ENCODE assay signal across 11 cellular contexts in genomic region chr21:33332143-33332542, GRCh38.
DNase-seq lines count a peak whose midpoint lies in the region; ATAC-seq and TF ChIP-seq lines count a peak whose summit lies in the region.
"Had no signal": no experiment of that assay in that cellular context is flagged by ENCODE, and none has a peak within 500 bp of the region (broad histone marks: within the 10 kb centered on the region; RNA-seq: fewer than 3 reads in every experiment).

No MANE protein-coding gene starts in this region.

- TF ChIP-seq CTCF in neutrophil (IDR thresholded peaks at IDR 0.05) = no peak
- no peak for TF ChIP-seq CTCF in WERI-Rb-1 (IDR thresholded peaks at IDR 0.05; ENCODE audit: low read depth, low read length)

- H3K27ac Mint-ChIP-seq in activated T-cell treated with anti-CD3 and anti-CD28 coated beads, Interleukin-2, amount 50 U/mL, for 24 hours = peak overlapping the region; percentile 10

- no peak for DNase-seq in activated T-cell treated with anti-CD3 and anti-CD28 coated beads, Interleukin-2, amount 50 U/mL, for 24 hours
- DNase-seq in activated T-cell treated with anti-CD3 and anti-CD28 coated beads, Interleukin-2, amount 50 U/mL, for 48 hours = no peak
- DNase-seq in NK-92 treated with Interleukin-12 subunit alpha and Interleukin-12 subunit beta, amount 100 ng/mL, for 24 hours (lab: John Stamatoyannopoulos, UW) = no peak
- DNase-seq in WERI-Rb-1 (no peak), superior temporal gyrus (ENCODE audit: extremely low spot score) (no peak)
- DNase-seq: NCI-H510A treated with DMSO at 0.1 percent for 48 hours had no signal

- H3K27ac ChIP-seq in neutrophil = peak overlapping the region; percentile 7
- no peak overlapping the region for H3K27ac ChIP-seq in WERI-Rb-1
- H3K27ac ChIP-seq: suprapubic skin had no signal

- peaks cover 35% of the 10 kb centered on the region for H3K36me3 Mint-ChIP-seq in activated T-cell treated with anti-CD3 and anti-CD28 coated beads, Interleukin-2, amount 50 U/mL, for 24 hours (ENCODE audit: low read depth)

- H3K4me3 Mint-ChIP-seq in activated T-cell treated with anti-CD3 and anti-CD28 coated beads, Interleukin-2, amount 50 U/mL, for 24 hours = no peak overlapping the region

- H3K4me3 ChIP-seq in neutrophil (ENCODE audit: low read depth in 1 of 2, low read length in 1 of 2) (no peak overlapping the region), WERI-Rb-1 (ENCODE audit: low read depth, low read length) (no peak overlapping the region)
- H3K4me3 ChIP-seq: skin epidermis, suprapubic skin had no signal

- peaks cover 7 to 14% of the 10 kb centered on the region in 2 experiments for H3K4me1 ChIP-seq in neutrophil (ENCODE audit: control insufficient read depth in 1 of 2, insufficient read depth in 1 of 2, low read depth in 1 of 2, low read length in 1 of 2)

- H3K36me3 ChIP-seq in neutrophil = peaks cover 23% of the 10 kb centered on the region
- peaks cover 59% of the 10 kb centered on the region for H3K36me3 ChIP-seq in WERI-Rb-1

- H3K9me3 Mint-ChIP-seq in activated T-cell treated with anti-CD3 and anti-CD28 coated beads, Interleukin-2, amount 50 U/mL, for 24 hours = peaks cover 10% of the 10 kb centered on the region

- ATAC-seq in GM21717 (IDR thresholded peaks at IDR 0.05; ENCODE audit: unreplicated experiment) (peak; percentile 66), HG03521 (IDR thresholded peaks at IDR 0.05; ENCODE audit: unreplicated experiment) (peak; percentile 70)

- H3K9me3 ChIP-seq in neutrophil (no peaks in the 10 kb centered on the region), WERI-Rb-1 (ENCODE audit: severe bottlenecking) (peaks cover 12% of the 10 kb centered on the region)

- no peaks in the 10 kb centered on the region for H3K27me3 ChIP-seq in neutrophil
- no peaks in the 10 kb centered on the region for H3K27me3 ChIP-seq in WERI-Rb-1 (ENCODE audit: insufficient read depth, low read depth, severe bottlenecking)
- H3K27me3 ChIP-seq: suprapubic skin had no signal

- H3K27me3 Mint-ChIP-seq in activated T-cell treated with anti-CD3 and anti-CD28 coated beads, Interleukin-2, amount 50 U/mL, for 24 hours = no peaks in the 10 kb centered on the region

- H3K4me1 Mint-ChIP-seq in activated T-cell treated with anti-CD3 and anti-CD28 coated beads, Interleukin-2, amount 50 U/mL, for 24 hours (ENCODE audit: low read depth) = peaks cover 67% of the 10 kb centered on the region
